In genomic region chr9:127182901-127183746, GRCh38 we compare ENCODE assay signal across 24 cellular contexts.
A peak's percentile ranks its signal among the peaks of the same experiment; 100 is the strongest.
DNase-seq lines count a peak whose midpoint lies in the region; ATAC-seq, FAIRE-seq and TF ChIP-seq lines count a peak whose summit lies in the region.
"Had no signal": no experiment of that assay in that cellular context is flagged by ENCODE, and none has a peak within 500 bp of the region (broad histone marks: within the 10 kb centered on the region; RNA-seq: fewer than 3 reads in every experiment).

No MANE protein-coding gene starts in this region.

- no peaks in the 10 kb centered on the region for H3K36me3 ChIP-seq in GM12878 (ENCODE audit: control insufficient read depth in 2 of 2, insufficient read depth in 2 of 2, low read length in 1 of 2)
- H3K36me3 ChIP-seq in tibial artery: peaks cover 0 to 8% (median 0%) of the 10 kb centered on the region in 3 donors
- H3K36me3 ChIP-seq in Karpas-422 (ENCODE audit: insufficient read depth, low read length): no peaks in the 10 kb centered on the region
- H3K36me3 ChIP-seq: ascending aorta, gastrocnemius medialis, lower lobe of right lung had no signal

- TF ChIP-seq EP300 in GM12878 (IDR thresholded peaks at IDR 0.05; ENCODE audit: borderline replicate concordance in 1 of 2, control insufficient read depth in 1 of 2, low read depth in 2 of 2, low read length in 2 of 2): no peak

- no peaks in the 10 kb centered on the region for H3K27me3 ChIP-seq in GM12878 (replicated peaks in 1 of 2; ENCODE audit: control insufficient read depth in 2 of 2, insufficient read depth in 2 of 2, low read length in 1 of 2)
- H3K27me3 ChIP-seq in tibial artery: no peaks in the 10 kb centered on the region
- no peaks in the 10 kb centered on the region for H3K27me3 ChIP-seq in Karpas-422 (ENCODE audit: low read length)
- H3K27me3 ChIP-seq: ascending aorta, gastrocnemius medialis had no signal

- no TSS peak for BruUV-seq in GM12878 (replicated peaks; lab: Mats Ljungman, UMichigan)

- H4K20me1 ChIP-seq in GM12878 (ENCODE audit: control insufficient read depth, insufficient read depth): no peaks in the 10 kb centered on the region
- H4K20me1 ChIP-seq in Karpas-422 (ENCODE audit: insufficient read depth, low read depth, low read length): 0 out of 2 replicates have a peak, but pooled peaks cover 4% of the 10 kb centered on the region

- no peak for TF ChIP-seq RAD21 in GM12878 (IDR thresholded peaks at IDR 0.05; ENCODE audit: insufficient read depth, low read depth, low read length)

- H3K4me3 ChIP-seq in GM12878 (no peak overlapping the region), tibial artery (no peak overlapping the region), Karpas-422 (ENCODE audit: low read length) (no peak overlapping the region)
- H3K4me3 ChIP-seq: ascending aorta, gastrocnemius medialis, lower lobe of right lung, psoas muscle had no signal

- RAD21 ChIA-PET in GM12878 (lab: Charles Lee; ENCODE audit: unreplicated experiment): interaction anchor here (0.7 to 17.4 kb wide), 16 partner anchors 11 to 344 kb away, joined by 3 to 515 read pairs (median 10); no protein-coding TSS in a partner anchor

- DNase-seq in cardiac septum (ENCODE audit: low spot score): peak; percentile 65
- DNase-seq in left cardiac atrium: no peak
- DNase-seq in GM12878 (ENCODE audit: low read depth, low spot score): no peak
- DNase-seq in left kidney (ENCODE audit: low read depth, low spot score): peak; percentile 71
- peak in 1 of 2 donors; percentile 66 for DNase-seq in tibial artery
- DNase-seq in kidney tubule cell (ENCODE audit: low spot score): no peak
- DNase-seq in Karpas-422: no peak
- DNase-seq in NCI-H2227 (lab: John Stamatoyannopoulos, UW; ENCODE audit: unreplicated experiment): no peak
- DNase-seq: activated CD4-positive, alpha-beta T cell treated with anti-CD3 and anti-CD28 coated beads, Interleukin-2, amount 10 ng/mL, durations not matched to agents 7 days and 5 days; activated gamma-delta T cell treated with Interleukin-2 at 50 U/mL for 16 hours; DMS79; GOT3; lower lobe of right lung; NCI-H1694 treated with DMSO at 0.1 percent for 48 hours; NCI-H345; NK-92 treated with Interleukin-12 subunit alpha and Interleukin-12 subunit beta, amount 100 ng/mL, for 24 hours had no signal

- H3K9me3 ChIP-seq in GM12878 (replicated peaks; ENCODE audit: control insufficient read depth, insufficient read depth, low read length) (no peaks in the 10 kb centered on the region), tibial artery (no peaks in the 10 kb centered on the region), Karpas-422 (ENCODE audit: low read length) (no peaks in the 10 kb centered on the region)
- H3K9me3 ChIP-seq: ascending aorta, gastrocnemius medialis, lower lobe of right lung, psoas muscle had no signal

- 92% methylated on average over 14 of the region's 14 CpGs for WGBS in GM12878 (ENCODE audit: insufficient coverage, insufficient replicate concordance, low lambda C conversion rate, missing lambda C conversion rate)

- H3K4me2 ChIP-seq in GM12878 (ENCODE audit: control insufficient read depth, insufficient read depth) (no peak overlapping the region), Karpas-422 (ENCODE audit: low read depth, low read length, poor library complexity, severe bottlenecking) (no peak overlapping the region)

- in situ Hi-C loops in GM12878 (cut with MboI): no loop called here

- H3K27ac ChIP-seq in GM12878 (ENCODE audit: control insufficient read depth, insufficient read depth) (no peak overlapping the region), tibial artery (peak overlapping the region; percentile 89 to 93), Karpas-422 (ENCODE audit: low read length) (no peak overlapping the region)
- H3K27ac ChIP-seq: C4-2B, lower lobe of right lung, psoas muscle had no signal

- H3K79me2 ChIP-seq in GM12878 (ENCODE audit: control insufficient read depth, insufficient read depth, low read length): no peaks in the 10 kb centered on the region
- no peaks in the 10 kb centered on the region for H3K79me2 ChIP-seq in Karpas-422 (ENCODE audit: low read length)

- ATAC-seq in left cardiac atrium: no peak
- no peak for ATAC-seq in GM12878
- ATAC-seq: gastrocnemius medialis, lower lobe of right lung, psoas muscle had no signal

- TF ChIP-seq POLR2A in GM12878 (IDR thresholded peaks at IDR 0.05; ENCODE audit: low read depth, low read length): no peak

- H3K4me1 ChIP-seq in GM12878 (ENCODE audit: control insufficient read depth, insufficient read depth, low read length) (peaks cover 33% of the 10 kb centered on the region), tibial artery (peaks cover 16 to 61% (median 57%) of the 10 kb centered on the region in 4 donors), Karpas-422 (ENCODE audit: low read length) (peaks cover 5% of the 10 kb centered on the region)

- FAIRE-seq in GM12878 (lab: Jason Lieb, UNC): no peak
- FAIRE-seq: A204.1, colon, endothelial cell of umbilical vein, TTC549 had no signal

- no peak overlapping the region for H2AFZ ChIP-seq in GM12878 (ENCODE audit: control insufficient read depth, low read depth, low read length)
- no peak overlapping the region for H2AFZ ChIP-seq in Karpas-422 (ENCODE audit: low read length)

- SMC1A ChIA-PET in GM12878 (lab: Charles Lee; ENCODE audit: uncharacterized antibody, unreplicated experiment): interaction anchor here (1.3 to 28.2 kb wide), 12 partner anchors 10 to 218 kb away, joined by 3 to 812 read pairs (median 11); partner anchors contain the start of gene ANGPTL2

- intact Hi-C loops in cardiac septum (cut with DNase I): loop anchor here (2.0 kb wide), 1 partner anchor 16 kb away; no protein-coding TSS in a partner anchor
- intact Hi-C loops in left cardiac atrium (cut with DNase I): loop anchor here in 1 of 2 donors (10.0 kb wide), 1 partner anchor 58 kb away; the partner anchor contains the start of gene ANGPTL2
- intact Hi-C loops in GM12878 (cut with micrococcal nuclease; ENCODE audit: unreplicated experiment): no loop called here
- intact Hi-C loops in tibial artery (cut with DNase I; ENCODE audit: low total_unique reads): no loop called here

- H3K9ac ChIP-seq in GM12878 (ENCODE audit: control insufficient read depth, insufficient read depth, low read length) (no peak overlapping the region), Karpas-422 (ENCODE audit: low read length) (no peak overlapping the region)

- CTCF ChIA-PET in GM12878 (lab: Yijun Ruan, JAX): interaction anchor here (0.6 to 11.2 kb wide), 12 partner anchors 8 to 218 kb away, joined by 3 to 174 read pairs (median 5); no protein-coding TSS in a partner anchor

- POLR2A ChIA-PET in GM12878 (lab: Charles Lee): interaction anchor here (0.7 to 11.1 kb wide), 12 partner anchors 10 to 215 kb away, joined by 3 to 270 read pairs (median 10); no protein-coding TSS in a partner anchor

- no peak for TF ChIP-seq CTCF in GM12878 (IDR thresholded peaks at IDR 0.05 in 2 of 3, conservative IDR thresholded peaks at IDR 0.05 in 1 of 3; ENCODE audit: control insufficient read depth in 2 of 3, extremely low read depth in 1 of 3, insufficient read depth in 1 of 3, low read depth in 3 of 3, low read length in 3 of 3)
- TF ChIP-seq CTCF in tibial artery (IDR thresholded peaks at IDR 0.05): no peak

- no peaks in the 10 kb centered on the region for H3K9me2 ChIP-seq in Karpas-422 (replicated peaks; ENCODE audit: insufficient read depth, low read length)

TF ChIP-seq in GM12878, 131 proteins besides CTCF, POLR2A, EP300 and RAD21 (continues in another document):
- no peak for TF ChIP-seq POU2F2 (IDR thresholded peaks at IDR 0.05; ENCODE audit: borderline replicate concordance, low read depth, low read length)
- peak; percentile 75 for TF ChIP-seq ZNF687 (IDR thresholded peaks at IDR 0.05)
- peak; percentile 81 for TF ChIP-seq MLLT1 (IDR thresholded peaks at IDR 0.05)

Comparison
In these comparisons a context has a peak if more than half of its experiments do, and no peak if none do; other contexts are left out.
1. DNase-seq: peak in cardiac septum (single experiment) and left kidney (single experiment); none in left cardiac atrium (single experiment), GM12878 (single experiment), kidney tubule cell (single experiment), Karpas-422 (single experiment) and NCI-H2227 (single experiment).
2. H3K27ac ChIP-seq: peak in tibial artery (2 of 2); none in GM12878 (single experiment) and Karpas-422 (single experiment).